ENCODE assay signal across 9 cellular contexts in genomic region chr3:107643038-107643883, GRCh38.
DNase-seq lines count a peak whose midpoint lies in the region; ATAC-seq, FAIRE-seq and TF ChIP-seq lines count a peak whose summit lies in the region.
"Had no signal": no experiment of that assay in that cellular context is flagged by ENCODE, and none has a peak within 500 bp of the region (broad histone marks: within the 10 kb centered on the region; RNA-seq: fewer than 3 reads in every experiment).

No MANE protein-coding gene starts in this region.

- FAIRE-seq in D721Med (lab: Jason Lieb, UNC), result no peak

- peak; percentile 29 for TF ChIP-seq CTCF in D721Med (IDR thresholded peaks at IDR 0.05; ENCODE audit: insufficient read depth, missing control alignments)

- no peak for DNase-seq in D721Med (ENCODE audit: insufficient read length, low spot score)
- DNase-seq in HCEC 1CT, result peak; percentile 39
- peak; percentile 26 for DNase-seq in RKO (ENCODE audit: low spot score)
- no peak for DNase-seq in SKM-1 (lab: John Stamatoyannopoulos, UW; ENCODE audit: unreplicated experiment)
- DNase-seq in NCI-H2171 (lab: John Stamatoyannopoulos, UW), result no peak
- no peak for DNase-seq in NCI-H510A treated with DMSO at 0.1 percent for 48 hours (lab: John Stamatoyannopoulos, UW)
- DNase-seq: stimulated activated CD4-positive, alpha-beta T cell treated with anti-CD3 and anti-CD28 coated beads, Interleukin-15, amount 100 ng/mL, for 24 hours had no signal

- no peak overlapping the region for H3K4me3 ChIP-seq in iPS-15b (ENCODE audit: low read depth, low read length)

- H3K4me1 ChIP-seq in iPS-15b (ENCODE audit: control insufficient read depth, insufficient read depth, low read length), result peaks cover 13% of the 10 kb centered on the region

- H3K9ac ChIP-seq in iPS-15b (ENCODE audit: low read depth, low read length), result peak overlapping the region; percentile 14

- H3K9me3 ChIP-seq in iPS-15b (ENCODE audit: control insufficient read depth, insufficient read depth, low read length), result no peaks in the 10 kb centered on the region

- no peaks in the 10 kb centered on the region for H3K36me3 ChIP-seq in iPS-15b (ENCODE audit: control insufficient read depth, insufficient read depth, low read length)

- ATAC-seq in GM19452 (IDR thresholded peaks at IDR 0.05; ENCODE audit: unreplicated experiment), result no peak

- H3K27me3 ChIP-seq in iPS-15b (ENCODE audit: control insufficient read depth, insufficient read depth, low read length), result no peaks in the 10 kb centered on the region

Comparison
In these comparisons a context has a peak if more than half of its experiments do, and no peak if none do; other contexts are left out.
1. DNase-seq: peak in HCEC 1CT (single experiment) and RKO (single experiment); none in D721Med (single experiment), SKM-1 (single experiment), NCI-H2171 (single experiment) and NCI-H510A treated with DMSO at 0.1 percent for 48 hours (single experiment).